8 cellular contexts compared by ENCODE assay signal in genomic region chr6:53294095-53294494, GRCh38. TPM values are rescaled to one million over a fixed set of nuclear protein-coding genes. Genes with fewer than 3 reads are reported as not detected.
DNase-seq lines count a peak whose midpoint lies in the region; ATAC-seq and TF ChIP-seq lines count a peak whose summit lies in the region.

No MANE protein-coding gene starts in this region.

- H3K27ac Mint-ChIP-seq in brain: no peak overlapping the region
- no peak overlapping the region for H3K27ac Mint-ChIP-seq in nephron progenitor cell

- no peaks in the 10 kb centered on the region for H3K4me1 ChIP-seq in Karpas-422 (ENCODE audit: low read length)

- H3K9ac ChIP-seq in Karpas-422 (ENCODE audit: low read length): no peak overlapping the region

- no peaks in the 10 kb centered on the region for H3K9me2 ChIP-seq in Karpas-422 (replicated peaks; ENCODE audit: insufficient read depth, low read length)

- DNase-seq in GM03348 (ENCODE audit: low spot score): peak; percentile 20
- DNase-seq in Karpas-422: peak; percentile 56
- DNase-seq in nephron progenitor cell: peak; percentile 54
- no peak for DNase-seq in AML-193 (lab: John Stamatoyannopoulos, UW)

- no peaks in the 10 kb centered on the region for H3K27me3 Mint-ChIP-seq in brain
- H3K27me3 Mint-ChIP-seq in nephron progenitor cell (ENCODE audit: low read depth, poor library complexity): no peaks in the 10 kb centered on the region

- H3K27ac ChIP-seq in Karpas-422 (ENCODE audit: low read length): no peak overlapping the region

- H2AFZ ChIP-seq in Karpas-422 (ENCODE audit: low read length): no peak overlapping the region

- H3K27me3 ChIP-seq in Karpas-422 (ENCODE audit: low read length): no peaks in the 10 kb centered on the region

- H3K4me3 Mint-ChIP-seq in brain: no peak overlapping the region
- no peak overlapping the region for H3K4me3 Mint-ChIP-seq in nephron progenitor cell

- no peak for ATAC-seq in HG03457 (IDR thresholded peaks at IDR 0.05; ENCODE audit: unreplicated experiment)
- ATAC-seq in HG03139 (IDR thresholded peaks at IDR 0.05; ENCODE audit: unreplicated experiment): no peak
- ATAC-seq in HG03521 (IDR thresholded peaks at IDR 0.05; ENCODE audit: unreplicated experiment): no peak

- TF ChIP-seq CTCF in brain (conservative IDR thresholded peaks at IDR 0.05): peak; percentile 57 to 80
- peak; percentile 73 for TF ChIP-seq CTCF in nephron progenitor cell (IDR thresholded peaks at IDR 0.05)

- no peaks in the 10 kb centered on the region for H3K9me3 ChIP-seq in Karpas-422 (ENCODE audit: low read length)

- H3K79me2 ChIP-seq in Karpas-422 (ENCODE audit: low read length): peaks cover 52% of the 10 kb centered on the region

- H3K36me3 Mint-ChIP-seq in brain (peaks cover 35% of the 10 kb centered on the region), nephron progenitor cell (ENCODE audit: low read depth) (peaks cover 36% of the 10 kb centered on the region)

- no peaks in the 10 kb centered on the region for H3K9me3 Mint-ChIP-seq in brain
- H3K9me3 Mint-ChIP-seq in nephron progenitor cell: no peaks in the 10 kb centered on the region

- no peaks in the 10 kb centered on the region for H3K36me3 ChIP-seq in Karpas-422 (ENCODE audit: insufficient read depth, low read length)

- peaks cover 3% of the 10 kb centered on the region; the same call in 1 of the 2 replicates for H4K20me1 ChIP-seq in Karpas-422 (ENCODE audit: insufficient read depth, low read depth, low read length)

- H3K4me1 Mint-ChIP-seq in brain (peaks cover 17% of the 10 kb centered on the region), nephron progenitor cell (peaks cover 7% of the 10 kb centered on the region)

- no peak overlapping the region for H3K4me2 ChIP-seq in Karpas-422 (ENCODE audit: low read depth, low read length, poor library complexity, severe bottlenecking)

- H3K4me3 ChIP-seq in Karpas-422 (ENCODE audit: low read length): no peak overlapping the region

RNA-seq across cellular contexts. Expression of gene ELOVL5, which starts 54.7 kb away (rescaled TPM):
- 37.9 and 82.7 TPM in 2 replicates for total RNA-seq in Karpas-422 (2014; rRNA removed; shearing (Covaris generic); ENCODE audit: low replicate concordance)
- 89.3 TPM for polyA plus RNA-seq in brain (ENCODE audit: insufficient read depth, low read depth, low replicate concordance)

Comparison
In these comparisons a context has a peak if more than half of its experiments do, and no peak if none do; other contexts are left out.
1. DNase-seq: peak in GM03348 (single experiment), Karpas-422 (single experiment) and nephron progenitor cell (single experiment); none in AML-193 (0 of 2).